13 cellular contexts compared by ENCODE assay signal in the genomic region with DNA sequence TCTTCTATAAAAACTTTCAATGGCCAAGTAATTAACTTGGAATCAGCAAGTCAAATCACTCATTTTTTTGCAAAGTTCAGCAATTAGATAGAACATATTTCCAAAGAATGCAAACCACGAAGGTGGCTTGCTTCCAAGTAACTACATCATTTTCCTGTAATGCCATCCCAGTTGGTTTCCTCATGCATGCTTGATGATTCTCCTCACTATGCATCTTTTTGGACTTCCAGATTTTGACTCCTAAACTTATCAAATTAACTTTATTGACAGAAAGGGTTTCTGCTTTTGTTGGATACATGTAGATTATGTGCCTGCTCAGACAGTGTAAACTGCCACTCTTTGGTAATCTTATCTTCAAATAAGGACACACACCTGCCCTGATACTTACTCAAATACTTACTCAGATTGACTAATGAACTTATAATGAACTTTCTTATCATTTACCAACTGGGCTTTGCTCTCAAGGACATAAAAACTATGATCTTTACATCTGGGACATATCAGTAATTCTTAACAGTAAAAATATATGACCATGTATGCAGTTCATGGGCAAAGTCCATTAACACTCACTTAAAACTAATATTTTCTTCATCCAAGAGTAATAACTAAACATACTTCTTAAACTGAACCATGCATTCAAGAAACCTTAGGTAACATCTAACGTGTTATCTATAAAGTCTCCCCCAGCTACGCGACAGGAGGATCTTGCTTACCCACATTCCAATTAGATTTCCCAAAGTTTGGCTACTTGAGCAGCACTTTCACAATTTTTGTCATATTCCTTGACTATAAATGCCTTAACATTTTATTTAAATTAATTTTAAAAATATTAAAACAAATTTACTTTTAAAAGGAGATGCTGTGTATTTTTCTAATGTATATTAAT. TPM values are rescaled to one million over a fixed set of nuclear protein-coding genes. Genes with fewer than 3 reads are reported as not detected.
DNase-seq lines count a peak whose midpoint lies in the region; ATAC-seq, FAIRE-seq and TF ChIP-seq lines count a peak whose summit lies in the region.
"Had no signal": no experiment of that assay in that cellular context is flagged by ENCODE, and none has a peak within 500 bp of the region (broad histone marks: within the 10 kb centered on the region; RNA-seq: fewer than 3 reads in every experiment).

No MANE protein-coding gene starts in this region.

- no peak overlapping the region for H3K27ac ChIP-seq in AG04450 (ENCODE audit: low read depth, low read length)

- H3K4me3 ChIP-seq in AG04450 (ENCODE audit: low read depth, low read length) (no peak overlapping the region), bronchial epithelial cell (ENCODE audit: low read depth, low read length) (no peak overlapping the region)

- no peaks in the 10 kb centered on the region for H3K9me3 ChIP-seq in AG04450 (ENCODE audit: control insufficient read depth, insufficient read depth, low read length)

- DNase-seq in AG04450 (ENCODE audit: low read depth, low spot score), result peak; percentile 74
- peak; percentile 23 for DNase-seq in HT-29 (ENCODE audit: low spot score)
- peak; percentile 86 for DNase-seq in bronchial epithelial cell (ENCODE audit: low read depth)
- DNase-seq in lung microvascular endothelial cell (ENCODE audit: low read depth in 2 of 2), result peak; percentile 65 to 86
- DNase-seq in effector CD4-positive, alpha-beta T cell, result no peak
- DNase-seq in activated CD4-positive, alpha-beta T cell treated with anti-CD3 and anti-CD28 coated beads for 36 hours, result no peak
- DNase-seq in NCI-H2196 (lab: John Stamatoyannopoulos, UW; ENCODE audit: unreplicated experiment), result no peak
- DNase-seq: C1 segment of cervical spinal cord, left cardiac atrium, NCI-H1417 had no signal

- no peak for TF ChIP-seq CTCF in AG04450 (IDR thresholded peaks at IDR 0.05; ENCODE audit: low read depth, low read length)
- TF ChIP-seq CTCF in bronchial epithelial cell (IDR thresholded peaks at IDR 0.05; ENCODE audit: insufficient read depth, low read length, severe bottlenecking), result no peak

- no peak overlapping the region for H3K4me3 Mint-ChIP-seq in activated CD4-positive, alpha-beta T cell treated with anti-CD3 and anti-CD28 coated beads for 36 hours

- H3K4me1 Mint-ChIP-seq in activated CD4-positive, alpha-beta T cell treated with anti-CD3 and anti-CD28 coated beads for 36 hours, result peaks cover 7% of the 10 kb centered on the region

- no peaks in the 10 kb centered on the region for H3K27me3 ChIP-seq in AG04450 (ENCODE audit: control insufficient read depth, insufficient read depth, low read length)
- no peaks in the 10 kb centered on the region for H3K27me3 ChIP-seq in bronchial epithelial cell (ENCODE audit: control insufficient read depth, insufficient read depth, low read length)

- POLR2A ChIA-PET in AG04450 (lab: Yijun Ruan, JAX), result no interaction called here
- POLR2A ChIA-PET in activated CD4-positive, alpha-beta T cell treated with anti-CD3 and anti-CD28 coated beads for 36 hours (lab: Charles Lee), result no interaction called here

- no peaks in the 10 kb centered on the region for H3K9me3 Mint-ChIP-seq in activated CD4-positive, alpha-beta T cell treated with anti-CD3 and anti-CD28 coated beads for 36 hours (ENCODE audit: low read depth)

- H3K36me3 Mint-ChIP-seq in activated CD4-positive, alpha-beta T cell treated with anti-CD3 and anti-CD28 coated beads for 36 hours (ENCODE audit: low read depth), result no peaks in the 10 kb centered on the region

- H3K36me3 ChIP-seq in bronchial epithelial cell (ENCODE audit: control insufficient read depth, insufficient read depth, low read length), result peaks cover 3% of the 10 kb centered on the region

- CTCF ChIA-PET in AG04450 (lab: Charles Lee), result interaction anchor here (3.7 kb wide), 1 partner anchor 282 kb away, joined by 13 read pairs; no protein-coding TSS in a partner anchor
- CTCF ChIA-PET in activated CD4-positive, alpha-beta T cell treated with anti-CD3 and anti-CD28 coated beads for 36 hours (lab: Charles Lee), result no interaction called here

- intact Hi-C loops in activated CD4-positive, alpha-beta T cell treated with anti-CD3 and anti-CD28 coated beads for 36 hours (cut with DNase I, micrococcal nuclease), result no loop called here

- no peak for FAIRE-seq in bronchial epithelial cell (lab: Jason Lieb, UNC)

- no peak overlapping the region for H3K27ac Mint-ChIP-seq in activated CD4-positive, alpha-beta T cell treated with anti-CD3 and anti-CD28 coated beads for 36 hours

- no peak for ATAC-seq in GM18511 (IDR thresholded peaks at IDR 0.05; ENCODE audit: unreplicated experiment)
- ATAC-seq in activated CD4-positive, alpha-beta T cell treated with anti-CD3 and anti-CD28 coated beads for 36 hours, result no peak

- no peaks in the 10 kb centered on the region for H3K27me3 Mint-ChIP-seq in activated CD4-positive, alpha-beta T cell treated with anti-CD3 and anti-CD28 coated beads for 36 hours

RNA-seq across cellular contexts. Expression of gene IFNE, which starts 25.0 kb away (rescaled TPM):
- polyA plus RNA-seq in AG04450 (2011; rRNA removed), result 0.52 and 0.67 TPM in 2 replicates
- polyA minus RNA-seq in AG04450 (2011; rRNA and poly(A)+ RNA removed), result 0.46 and 1.7 TPM in 2 replicates
- 0.52 and 0.56 TPM in 2 replicates for total RNA-seq in HT-29 (2014; rRNA removed; shearing (Covaris generic))
- total RNA-seq in bronchial epithelial cell (4.0 and 12.4 TPM in 2 replicates), lung microvascular endothelial cell (0.22 TPM in 1 of 2 replicates, not detected in the other)
- not detected for total RNA-seq in activated CD4-positive, alpha-beta T cell treated with anti-CD3 and anti-CD28 coated beads for 36 hours
- total RNA-seq: left cardiac atrium, posterior vena cava had no signal
- polyA plus RNA-seq: adipose tissue had no signal

Comparison
In these comparisons a context has a peak if more than half of its experiments do, and no peak if none do; other contexts are left out.
1. DNase-seq: peak in AG04450 (single experiment), HT-29 (single experiment), bronchial epithelial cell (single experiment) and lung microvascular endothelial cell (2 of 2); none in effector CD4-positive, alpha-beta T cell (single experiment), activated CD4-positive, alpha-beta T cell treated with anti-CD3 and anti-CD28 coated beads for 36 hours (single experiment) and NCI-H2196 (single experiment).